9 cellular contexts compared by ENCODE assay signal in genomic region chr2:68811364-68811763, GRCh38. TPM values are rescaled to one million over a fixed set of nuclear protein-coding genes. Genes with fewer than 3 reads are reported as not detected.
A peak's percentile ranks its signal among the peaks of the same experiment; 100 is the strongest.
DNase-seq lines count a peak whose midpoint lies in the region; ATAC-seq, FAIRE-seq and TF ChIP-seq lines count a peak whose summit lies in the region.
"Had no signal": no experiment of that assay in that cellular context is flagged by ENCODE, and none has a peak within 500 bp of the region (broad histone marks: within the 10 kb centered on the region; RNA-seq: fewer than 3 reads in every experiment).

No MANE protein-coding gene starts in this region.

- ATAC-seq in Right ventricle myocardium superior (ENCODE audit: poor library complexity) (no peak), HG02938 (IDR thresholded peaks at IDR 0.05; ENCODE audit: unreplicated experiment) (no peak)

- peaks cover 15% of the 10 kb centered on the region for H3K36me3 Mint-ChIP-seq in activated naive CD8-positive, alpha-beta T cell

- intact Hi-C loops in Right ventricle myocardium superior (cut with DNase I), result no loop called here

- no peaks in the 10 kb centered on the region for H3K9me3 Mint-ChIP-seq in activated naive CD8-positive, alpha-beta T cell (ENCODE audit: low read depth)

- no peaks in the 10 kb centered on the region for H3K27me3 Mint-ChIP-seq in activated naive CD8-positive, alpha-beta T cell

- peaks cover 91% of the 10 kb centered on the region for H3K36me3 ChIP-seq in KOPT-K1 (ENCODE audit: insufficient read depth, low read length)

- FAIRE-seq in H54 (lab: Jason Lieb, UNC), result no peak

- DNase-seq in Right ventricle myocardium superior (peak; percentile 76), stromal cell of bone marrow (ENCODE audit: low read depth) (peak; percentile 40), NOMO-1 treated with DMSO at 0.1 percent for 48 hours (lab: John Stamatoyannopoulos, UW; ENCODE audit: unreplicated experiment) (no peak), H54 (ENCODE audit: insufficient read length, low spot score) (no peak), erythroblast (lab: John Stamatoyannopoulos, UW) (no peak)
- DNase-seq: NCI-H2171 treated with DMSO at 0.1 percent for 48 hours had no signal

- H3K4me3 Mint-ChIP-seq in activated naive CD8-positive, alpha-beta T cell, result no peak overlapping the region

- no peaks in the 10 kb centered on the region for H3K9me3 ChIP-seq in KOPT-K1 (ENCODE audit: insufficient read depth, low read length, poor library complexity, severe bottlenecking)

- peak overlapping the region; percentile 64 for H3K27ac Mint-ChIP-seq in activated naive CD8-positive, alpha-beta T cell

- TF ChIP-seq POLR2A in H54 (IDR thresholded peaks at IDR 0.05; ENCODE audit: low read depth, low read length) (no peak), erythroblast (IDR thresholded peaks at IDR 0.05; ENCODE audit: low read length) (no peak)

- peak overlapping the region; percentile 70 for H3K27ac ChIP-seq in KOPT-K1 (ENCODE audit: low read depth, low read length, poor library complexity, severe bottlenecking)

- H3K4me1 Mint-ChIP-seq in activated naive CD8-positive, alpha-beta T cell (ENCODE audit: low read depth), result peaks cover 40% of the 10 kb centered on the region

RNA-seq across cellular contexts. Expression of gene BMP10, which starts 59.8 kb away (rescaled TPM):
- not detected for total RNA-seq in Right ventricle myocardium superior

Comparison
In these comparisons a context has a peak if more than half of its experiments do, and no peak if none do; other contexts are left out.
1. DNase-seq: peak in Right ventricle myocardium superior (single experiment) and stromal cell of bone marrow (single experiment); none in NOMO-1 treated with DMSO at 0.1 percent for 48 hours (single experiment), H54 (single experiment) and erythroblast (0 of 2).